Comparison of ENCODE assay signal across 1 cellular context in the genomic region with DNA sequence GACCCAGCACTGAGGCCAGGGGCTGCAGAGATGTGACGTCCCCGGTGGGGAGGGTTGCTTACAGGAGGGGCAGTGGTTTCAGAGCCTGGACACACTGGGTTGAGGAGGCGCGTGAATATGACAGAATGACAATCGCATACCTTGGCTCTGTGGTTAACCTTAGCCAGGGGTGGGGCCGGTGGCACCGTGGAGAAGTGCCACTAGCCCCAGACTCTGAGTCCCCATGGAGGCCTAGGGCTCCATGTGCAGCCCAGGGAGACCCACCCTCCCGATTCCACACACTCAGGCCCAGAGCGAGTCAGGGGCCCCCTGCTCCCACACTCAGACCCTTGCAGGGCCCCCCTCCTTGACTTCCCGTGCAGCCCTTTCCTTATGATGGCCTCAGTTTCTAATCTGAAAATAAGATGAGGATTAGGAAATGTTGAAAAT.
TF ChIP-seq lines count a peak whose summit lies in the region.

No MANE protein-coding gene starts in this region.

TF ChIP-seq in IMR-90, 13 proteins besides CTCF, POLR2A, EP300 and RAD21:
- TF ChIP-seq MXI1 (IDR thresholded peaks at IDR 0.05; ENCODE audit: borderline replicate concordance, low read depth, low read length) (no peak), FOS (IDR thresholded peaks at IDR 0.05; ENCODE audit: low read depth, low read length) (no peak), RFX5 (IDR thresholded peaks at IDR 0.05; ENCODE audit: low read depth, low read length) (no peak), MAZ (IDR thresholded peaks at IDR 0.05; ENCODE audit: borderline replicate concordance, low read depth, low read length) (no peak), NFE2L2 (IDR thresholded peaks at IDR 0.05; ENCODE audit: low read depth, low read length) (no peak)
- TF ChIP-seq, protein P1, sequence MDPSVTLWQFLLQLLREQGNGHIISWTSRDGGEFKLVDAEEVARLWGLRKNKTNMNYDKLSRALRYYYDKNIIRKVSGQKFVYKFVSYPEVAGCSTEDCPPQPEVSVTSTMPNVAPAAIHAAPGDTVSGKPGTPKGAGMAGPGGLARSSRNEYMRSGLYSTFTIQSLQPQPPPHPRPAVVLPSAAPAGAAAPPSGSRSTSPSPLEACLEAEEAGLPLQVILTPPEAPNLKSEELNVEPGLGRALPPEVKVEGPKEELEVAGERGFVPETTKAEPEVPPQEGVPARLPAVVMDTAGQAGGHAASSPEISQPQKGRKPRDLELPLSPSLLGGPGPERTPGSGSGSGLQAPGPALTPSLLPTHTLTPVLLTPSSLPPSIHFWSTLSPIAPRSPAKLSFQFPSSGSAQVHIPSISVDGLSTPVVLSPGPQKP (IDR thresholded peaks at IDR 0.05; ENCODE audit: borderline replicate concordance, low read depth, low read length): no peak
- TF ChIP-seq, protein P2, sequence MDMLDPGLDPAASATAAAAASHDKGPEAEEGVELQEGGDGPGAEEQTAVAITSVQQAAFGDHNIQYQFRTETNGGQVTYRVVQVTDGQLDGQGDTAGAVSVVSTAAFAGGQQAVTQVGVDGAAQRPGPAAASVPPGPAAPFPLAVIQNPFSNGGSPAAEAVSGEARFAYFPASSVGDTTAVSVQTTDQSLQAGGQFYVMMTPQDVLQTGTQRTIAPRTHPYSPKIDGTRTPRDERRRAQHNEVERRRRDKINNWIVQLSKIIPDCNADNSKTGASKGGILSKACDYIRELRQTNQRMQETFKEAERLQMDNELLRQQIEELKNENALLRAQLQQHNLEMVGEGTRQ (IDR thresholded peaks at IDR 0.05; ENCODE audit: low read depth, low read length): no peak
